9 cellular contexts compared by ENCODE assay signal in the genomic region with DNA sequence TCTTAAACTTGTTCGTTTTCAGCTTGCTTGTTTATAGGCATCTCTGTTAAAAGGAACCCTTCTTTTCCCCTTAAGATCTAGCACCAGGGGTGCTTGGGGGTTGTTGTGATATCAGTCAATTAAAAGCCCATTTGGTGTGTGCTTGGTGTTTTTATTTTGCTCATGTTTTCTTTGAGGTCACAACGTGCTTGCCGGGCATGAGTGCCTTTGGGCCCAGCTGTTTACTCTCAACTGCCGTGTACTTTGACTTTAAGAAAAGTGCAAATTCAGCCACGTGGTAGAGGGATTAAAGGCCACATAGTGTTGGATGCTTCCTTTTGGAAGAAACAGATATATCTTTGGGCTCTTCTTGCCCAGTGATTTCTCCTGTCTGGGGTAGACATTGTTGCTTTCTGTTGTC. TPM values are rescaled to one million over a fixed set of nuclear protein-coding genes. Genes with fewer than 3 reads are reported as not detected.
A peak's percentile ranks its signal among the peaks of the same experiment; 100 is the strongest.
DNase-seq lines count a peak whose midpoint lies in the region; ATAC-seq, FAIRE-seq and TF ChIP-seq lines count a peak whose summit lies in the region.
"Had no signal": no experiment of that assay in that cellular context is flagged by ENCODE, and none has a peak within 500 bp of the region (broad histone marks: within the 10 kb centered on the region; RNA-seq: fewer than 3 reads in every experiment).

No MANE protein-coding gene starts in this region.

- TF ChIP-seq CTCF in ascending aorta (IDR thresholded peaks at IDR 0.05) (no peak), transverse colon (IDR thresholded peaks at IDR 0.05) (no peak)

- H3K9me3 ChIP-seq in ascending aorta (no peaks in the 10 kb centered on the region), mesodermal cell (ENCODE audit: control insufficient read depth, low read length) (no peaks in the 10 kb centered on the region), transverse colon (no peaks in the 10 kb centered on the region)

- WGBS in mesodermal cell (ENCODE audit: insufficient coverage in 2 of 2), 2 experiments, result 65 to 66% methylated on average over 4 of the region's 5 CpGs
- 2 to 5% methylated on average over 5 of the region's 5 CpGs for WGBS in transverse colon (ENCODE audit: low coverage in 1 of 2), 2 donors

- H3K4me1 ChIP-seq in ascending aorta, result peaks cover 24 to 80% of the 10 kb centered on the region in 2 donors
- H3K4me1 ChIP-seq in mesodermal cell (ENCODE audit: control insufficient read depth, insufficient read depth, low read length, poor library complexity, severe bottlenecking), result peaks cover 40% of the 10 kb centered on the region
- H3K4me1 ChIP-seq in transverse colon, result peaks cover 50 to 66% (median 62%) of the 10 kb centered on the region in 4 donors

- H3K27ac ChIP-seq in ascending aorta (peak overlapping the region; percentile 62 to 81), mesodermal cell (ENCODE audit: low read depth, low read length, severe bottlenecking) (peak overlapping the region; percentile 55), transverse colon (peak overlapping the region; percentile 72 to 80 (median 76))

- no peak for FAIRE-seq in GM12892 (lab: Jason Lieb, UNC)

- TF ChIP-seq EP300 in transverse colon (IDR thresholded peaks at IDR 0.05; ENCODE audit: low read depth), result no peak

- in situ Hi-C loops in transverse colon (cut with MboI; ENCODE audit: low pct_ligation_motif_present in 1 of 4, low pct_unique_long_range_greater_than_20kb in 1 of 4, low sequenced_read_pairs in 3 of 4), result no loop called here

- H3K4me3 ChIP-seq in ascending aorta (peak overlapping the region; percentile 3 to 39), mesodermal cell (ENCODE audit: extremely low read depth, insufficient read depth, low read length, poor library complexity, severe bottlenecking) (no peak overlapping the region), transverse colon (peak overlapping the region in 1 of 4 donors; percentile 21)

- no peak for DNase-seq in activated T-cell treated with anti-CD3 and anti-CD28 coated beads, Interleukin-2, amount 50 U/mL, for 72 hours
- DNase-seq in activated T-cell treated with anti-CD3 and anti-CD28 coated beads, Interleukin-2, amount 50 U/mL, for 48 hours, result no peak
- DNase-seq in ascending aorta (ENCODE audit: low spot score in 2 of 2) (no peak), transverse colon (peak; percentile 33), NCI-H510A treated with DMSO at 0.1 percent for 48 hours (lab: John Stamatoyannopoulos, UW) (no peak), GM12892 (ENCODE audit: insufficient read length) (no peak), erythroblast (lab: John Stamatoyannopoulos, UW) (no peak)
- DNase-seq: SHP77 had no signal

- no peaks in the 10 kb centered on the region for H3K27me3 ChIP-seq in ascending aorta
- H3K27me3 ChIP-seq in transverse colon, result no peaks in the 10 kb centered on the region

- intact Hi-C loops in ascending aorta (cut with DNase I), result loop anchor here (2.0 kb wide), 1 partner anchor 16 kb away; no protein-coding TSS in a partner anchor
- intact Hi-C loops in transverse colon (cut with DNase I; ENCODE audit: low total_unique reads), result no loop called here

- peak overlapping the region; percentile 66 to 74 for H3K4me3 Mint-ChIP-seq in activated T-cell treated with anti-CD3 and anti-CD28 coated beads, Interleukin-2, amount 50 U/mL, for 72 hours

- H3K4me1 Mint-ChIP-seq in activated T-cell treated with anti-CD3 and anti-CD28 coated beads, Interleukin-2, amount 50 U/mL, for 72 hours (ENCODE audit: low read depth), result peaks cover 22% of the 10 kb centered on the region

- peaks cover 0 to 4% of the 10 kb centered on the region in 2 donors for H3K36me3 ChIP-seq in ascending aorta
- peaks cover 72% of the 10 kb centered on the region for H3K36me3 ChIP-seq in mesodermal cell (ENCODE audit: control insufficient read depth, insufficient read depth, low read length)
- no peaks in the 10 kb centered on the region for H3K36me3 ChIP-seq in transverse colon

- TF ChIP-seq POLR2A in transverse colon (IDR thresholded peaks at IDR 0.05), result no peak
- no peak for TF ChIP-seq POLR2A in GM12892 (IDR thresholded peaks at IDR 0.05; ENCODE audit: low read depth, low read length)
- no peak for TF ChIP-seq POLR2A in erythroblast (IDR thresholded peaks at IDR 0.05; ENCODE audit: low read length)

- peaks cover 2 to 18% of the 10 kb centered on the region in 2 donors for H3K36me3 Mint-ChIP-seq in activated T-cell treated with anti-CD3 and anti-CD28 coated beads, Interleukin-2, amount 50 U/mL, for 72 hours (ENCODE audit: insufficient read depth in 2 of 2)

- no peak for ATAC-seq in activated T-cell treated with anti-CD3 and anti-CD28 coated beads, Interleukin-2, amount 50 U/mL, for 72 hours (replicated peaks in 1 of 2)

- H3K9me3 Mint-ChIP-seq in activated T-cell treated with anti-CD3 and anti-CD28 coated beads, Interleukin-2, amount 50 U/mL, for 72 hours, result no peaks in the 10 kb centered on the region

- H3K27me3 Mint-ChIP-seq in activated T-cell treated with anti-CD3 and anti-CD28 coated beads, Interleukin-2, amount 50 U/mL, for 72 hours (ENCODE audit: low read depth), result no peaks in the 10 kb centered on the region

- peak overlapping the region; percentile 39 for H3K27ac Mint-ChIP-seq in activated T-cell treated with anti-CD3 and anti-CD28 coated beads, Interleukin-2, amount 50 U/mL, for 72 hours

RNA-seq across cellular contexts. Expression of a gene that starts 10.5 kb away (rescaled TPM):
- 10 to 100 TPM; 95.1 to 97.3 TPM for total RNA-seq in activated T-cell treated with anti-CD3 and anti-CD28 coated beads, Interleukin-2, amount 50 U/mL, for 72 hours
- total RNA-seq in ascending aorta (104 TPM), transverse colon (10 to 100 TPM; 43.4 to 72.0 (median 53.1) TPM)
- 59.9 TPM for polyA plus RNA-seq in mesodermal cell (2013, experiment 1 of 2)
- 51.2 TPM for polyA plus RNA-seq in mesodermal cell (2013, experiment 2 of 2)
- 35.4 TPM for polyA plus RNA-seq in GM12892 (2012; ENCODE audit: missing spikeins)
